In the genomic region with DNA sequence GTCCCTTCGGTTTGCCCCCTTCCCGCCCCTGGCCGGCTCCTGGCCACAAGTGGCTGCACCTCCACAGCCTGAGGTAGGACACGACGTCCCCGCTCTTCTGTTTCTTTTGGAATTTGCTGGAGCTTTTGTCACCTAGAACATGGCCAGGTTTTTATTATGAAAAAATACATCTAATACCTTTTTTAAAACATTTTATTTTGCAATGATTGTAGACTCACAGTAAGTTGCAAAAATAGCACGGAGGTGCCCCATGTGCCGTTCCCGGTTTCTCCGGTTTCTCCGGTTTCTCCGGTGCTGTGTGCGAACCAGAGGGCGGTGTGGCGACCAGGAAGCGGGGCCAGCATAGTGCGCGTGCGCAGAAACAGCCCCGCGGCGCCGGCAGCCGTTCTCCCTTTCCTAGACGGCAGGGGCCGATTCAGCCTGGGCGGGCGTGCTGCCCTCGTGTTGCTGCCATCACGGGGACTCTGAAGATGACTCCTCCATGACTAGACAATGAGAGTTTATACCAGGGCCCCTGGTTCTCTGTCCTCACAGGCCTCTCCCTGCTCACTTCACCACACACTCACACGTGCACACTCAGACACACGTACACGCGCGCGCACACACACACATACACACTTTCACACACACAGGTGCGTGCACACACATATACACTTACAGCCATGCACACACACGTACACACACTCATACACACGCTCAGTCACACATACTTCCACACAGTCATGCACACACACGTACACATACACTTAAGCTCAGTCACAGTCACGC, we compare ENCODE assay signal across 8 cellular contexts.
A peak's percentile ranks its signal among the peaks of the same experiment; 100 is the strongest.
DNase-seq lines count a peak whose midpoint lies in the region; ATAC-seq and TF ChIP-seq lines count a peak whose summit lies in the region.

No MANE protein-coding gene starts in this region.

- H3K9me3 ChIP-seq in OCI-LY1 (ENCODE audit: low read length) = no peaks in the 10 kb centered on the region

- no peaks in the 10 kb centered on the region for H4K20me1 ChIP-seq in OCI-LY1 (ENCODE audit: insufficient read depth, low read length)

- DNase-seq in activated T-cell treated with anti-CD3 and anti-CD28 coated beads for 1 hour (ENCODE audit: low read depth) = peak; percentile 74
- no peak for DNase-seq in epithelial cell of proximal tubule (ENCODE audit: low read depth)
- DNase-seq in myocyte (ENCODE audit: low read depth) = peak; percentile 74
- DNase-seq in stimulated activated CD8-positive, alpha-beta memory T cell treated with anti-CD3 and anti-CD28 coated beads, Interleukin-7, amount 100 ng/mL, for 48 hours (ENCODE audit: extremely low read depth in 1 of 2, low read depth in 1 of 2) = peak; percentile 57 to 74
- no peak for DNase-seq in NCI-H187 treated with DMSO at 0.1 percent for 48 hours (lab: John Stamatoyannopoulos, UW)

- peak overlapping the region; percentile 90 for H2AFZ ChIP-seq in OCI-LY1 (ENCODE audit: low read length)

- H3K9ac ChIP-seq in OCI-LY1 (ENCODE audit: low read length) = peak overlapping the region; percentile 68

- no peaks in the 10 kb centered on the region for H3K9me2 ChIP-seq in OCI-LY1 (ENCODE audit: low read depth, low read length)

- H3K4me2 ChIP-seq in OCI-LY1 (ENCODE audit: low read length) = peak overlapping the region; percentile 78

- H3K4me1 ChIP-seq in OCI-LY1 (ENCODE audit: insufficient read depth, low read length, severe bottlenecking) = peaks cover 33% of the 10 kb centered on the region

- H3K79me2 ChIP-seq in OCI-LY1 (ENCODE audit: insufficient read depth, low read length) = no peaks in the 10 kb centered on the region

- no peaks in the 10 kb centered on the region for H3K36me3 ChIP-seq in OCI-LY1 (ENCODE audit: insufficient read depth, low read length)

- H3K4me3 ChIP-seq in OCI-LY1 (ENCODE audit: low read depth, low read length, poor library complexity, severe bottlenecking) (peak overlapping the region; percentile 61), epithelial cell of proximal tubule (ENCODE audit: low read depth, low read length) (peak overlapping the region; percentile 54)

- H3K27ac ChIP-seq in OCI-LY1 (ENCODE audit: low read depth, low read length, poor library complexity, severe bottlenecking) = no peak overlapping the region

- H3F3A ChIP-seq in OCI-LY1 (ENCODE audit: insufficient read depth, low read length) = no peaks in the 10 kb centered on the region

- no peaks in the 10 kb centered on the region for H3K27me3 ChIP-seq in OCI-LY1 (ENCODE audit: insufficient read depth, low read length)

- ATAC-seq in GM18498 (IDR thresholded peaks at IDR 0.05; ENCODE audit: unreplicated experiment) = peak; percentile 66
- ATAC-seq in HG03460 (IDR thresholded peaks at IDR 0.05; ENCODE audit: unreplicated experiment) = peak; percentile 32

- TF ChIP-seq CTCF in OCI-LY1 (IDR thresholded peaks at IDR 0.05; ENCODE audit: low read length) (peak; percentile 22; the same call in 1 of the 2 replicates), epithelial cell of proximal tubule (conservative IDR thresholded peaks at IDR 0.05; ENCODE audit: low read depth, low read length) (peak; percentile 26)

Comparison
In these comparisons a context has a peak if more than half of its experiments do, and no peak if none do; other contexts are left out.
1. DNase-seq: peak in activated T-cell treated with anti-CD3 and anti-CD28 coated beads for 1 hour (single experiment), myocyte (single experiment) and stimulated activated CD8-positive, alpha-beta memory T cell treated with anti-CD3 and anti-CD28 coated beads, Interleukin-7, amount 100 ng/mL, for 48 hours (2 of 2); none in epithelial cell of proximal tubule (single experiment) and NCI-H187 treated with DMSO at 0.1 percent for 48 hours (single experiment).